Comparison of ENCODE assay signal across 1 cellular context in genomic region chr11:79543101-79543500, GRCh38.
TF ChIP-seq lines count a peak whose summit lies in the region.

No MANE protein-coding gene starts in this region.

TF ChIP-seq in WTC11, 78 proteins besides CTCF, POLR2A, EP300 and RAD21 (continued from another document):
- no peak for TF ChIP-seq CREB1 (CRISPR knock-in tag; IDR thresholded peaks at IDR 0.05)
- no peak for TF ChIP-seq NFYB (CRISPR knock-in tag; conservative IDR thresholded peaks at IDR 0.05; ENCODE audit: low read depth)
- no peak for TF ChIP-seq RELA (CRISPR knock-in tag; IDR thresholded peaks at IDR 0.05; ENCODE audit: borderline replicate concordance)
- TF ChIP-seq USF1 (CRISPR knock-in tag; IDR thresholded peaks at IDR 0.05) = no peak
